In the genomic region with DNA sequence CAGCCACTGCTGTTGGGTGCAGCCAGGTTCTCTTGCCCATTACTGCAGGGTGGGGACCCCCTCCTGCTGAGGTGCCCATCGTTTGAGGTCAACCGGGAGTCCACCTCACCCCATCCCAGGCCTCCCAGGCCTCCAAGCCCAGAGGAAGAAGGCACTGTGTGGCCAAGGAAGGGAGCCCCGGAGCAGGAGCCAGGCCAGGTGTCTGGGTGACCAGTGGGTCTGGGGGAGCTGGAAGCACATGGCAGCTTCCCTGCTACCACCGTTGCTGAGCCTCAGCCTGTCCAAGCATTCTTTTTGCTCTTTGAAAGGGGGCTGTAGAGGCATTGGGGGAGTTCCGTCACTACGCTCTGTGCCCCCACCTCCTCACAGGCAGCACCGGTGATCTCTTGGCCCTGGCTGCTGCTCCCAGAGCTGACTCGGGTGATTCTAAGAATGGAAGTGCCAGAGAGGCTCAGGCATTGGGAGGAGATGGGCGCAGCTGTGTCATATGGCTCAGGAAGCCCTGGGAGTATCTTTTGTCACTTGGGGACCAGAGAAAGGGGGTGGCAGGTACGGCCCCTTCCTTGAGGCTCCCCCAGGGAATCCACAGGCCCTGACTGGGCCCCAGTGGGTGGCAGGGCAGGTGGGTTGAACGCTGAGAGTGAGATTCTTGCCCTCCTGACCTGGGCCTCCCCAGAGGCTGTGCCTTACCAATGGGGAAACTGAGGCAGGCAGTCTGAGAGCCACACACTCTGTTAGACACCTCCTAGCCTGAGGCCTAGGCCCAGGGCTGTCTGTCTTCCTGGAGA, we compare ENCODE assay signal across 20 cellular contexts. TPM values are rescaled to one million over a fixed set of nuclear protein-coding genes. Genes with fewer than 3 reads are reported as not detected.
DNase-seq lines count a peak whose midpoint lies in the region; ATAC-seq and TF ChIP-seq lines count a peak whose summit lies in the region.
"Had no signal": no experiment of that assay in that cellular context is flagged by ENCODE, and none has a peak within 500 bp of the region (broad histone marks: within the 10 kb centered on the region; RNA-seq: fewer than 3 reads in every experiment).

No MANE protein-coding gene starts in this region.

- peaks cover 22% of the 10 kb centered on the region for H3K27me3 Mint-ChIP-seq in activated naive CD4-positive, alpha-beta T cell treated with anti-CD3 and anti-CD28 coated beads, Interleukin-2, amount 50 U/mL, for 24 hours
- H3K27me3 Mint-ChIP-seq in T-helper 17 cell (peaks cover 35% of the 10 kb centered on the region), osteocyte (ENCODE audit: unreplicated experiment) (no peaks in the 10 kb centered on the region)
- H3K27me3 Mint-ChIP-seq in T-helper 2 cell treated with Interferon-gamma antibody and Interleukin-4, amounts not matched to agents 5 μg/mL and 100 μg/mL, for 36 hours (ENCODE audit: low read depth), result peaks cover 43% of the 10 kb centered on the region

- DNase-seq in activated naive CD4-positive, alpha-beta T cell treated with Interleukin-2 at 50 U/mL for 16 hours, result no peak
- DNase-seq in T-helper 17 cell (no peak), right cardiac atrium (peak; percentile 6 to 56 (median 34)), osteocyte (ENCODE audit: extremely low spot score, unreplicated experiment) (no peak), anterior cingulate cortex (lab: John Stamatoyannopoulos, UW) (no peak), BE2C (no peak)
- no peak for DNase-seq in T-helper 2 cell treated with Interferon-gamma antibody and Interleukin-4, amounts not matched to agents 5 μg/mL and 100 μg/mL, for 36 hours (ENCODE audit: low spot score)
- DNase-seq: activated CD4-positive, alpha-beta T cell treated with anti-CD3 and anti-CD28 coated beads, Interleukin-2, amount 10 ng/mL, durations not matched to agents 24 days and 14 days; activated CD8-positive, alpha-beta memory T cell treated with anti-CD3 and anti-CD28 coated beads, Interleukin-2, amount 50 U/mL, for 4 hours; activated gamma-delta T cell; C1 segment of cervical spinal cord; esophagus squamous epithelium; GOT3; KBM-7; midbrain; uterus had no signal

- no peak for TF ChIP-seq CTCF in osteocyte (IDR thresholded peaks at IDR 0.05)
- TF ChIP-seq CTCF in BE2C (IDR thresholded peaks at IDR 0.05; ENCODE audit: low read depth, low read length), result no peak

- 77% methylated on average over 11 of the region's 11 CpGs for WGBS in right cardiac atrium

- H3K4me3 Mint-ChIP-seq in activated naive CD4-positive, alpha-beta T cell treated with anti-CD3 and anti-CD28 coated beads, Interleukin-2, amount 50 U/mL, for 24 hours, result peak overlapping the region; percentile 30
- H3K4me3 Mint-ChIP-seq in T-helper 17 cell, result peak overlapping the region; percentile 41
- H3K4me3 Mint-ChIP-seq in osteocyte (ENCODE audit: unreplicated experiment), result peak overlapping the region; percentile 76
- no peak overlapping the region for H3K4me3 Mint-ChIP-seq in T-helper 2 cell treated with Interferon-gamma antibody and Interleukin-4, amounts not matched to agents 5 μg/mL and 100 μg/mL, for 36 hours
- H3K4me3 Mint-ChIP-seq: activated CD4-positive, alpha-beta T cell treated with anti-CD3 and anti-CD28 coated beads, Interleukin-2, amount 10 ng/mL, durations not matched to agents 24 days and 14 days had no signal

- intact Hi-C loops in right cardiac atrium (cut with DNase I), result loop anchor here in 3 of 4 donors (5.0 kb wide), 2 partner anchors 34 to 39 kb away; no protein-coding TSS in a partner anchor

- H3K9me3 ChIP-seq in T-helper 17 cell (ENCODE audit: control insufficient read depth, low read length, poor library complexity, severe bottlenecking) (no peaks in the 10 kb centered on the region), right cardiac atrium (ENCODE audit: control insufficient read depth, low read length) (no peaks in the 10 kb centered on the region), BE2C (no peaks in the 10 kb centered on the region)
- H3K9me3 ChIP-seq: A549, esophagus squamous epithelium, gastroesophageal sphincter, suprapubic skin, uterus had no signal

- H3K27me3 ChIP-seq in right cardiac atrium (ENCODE audit: control insufficient read depth, insufficient read depth) (no peaks in the 10 kb centered on the region), BE2C (no peaks in the 10 kb centered on the region)
- H3K27me3 ChIP-seq: uterus had no signal

- no peak overlapping the region for H3K4me3 ChIP-seq in right cardiac atrium (ENCODE audit: low read length)
- no peak overlapping the region for H3K4me3 ChIP-seq in BE2C (ENCODE audit: low read depth, low read length)
- H3K4me3 ChIP-seq: A549, gastroesophageal sphincter, uterus had no signal

- no peak overlapping the region for H3K27ac ChIP-seq in right cardiac atrium (ENCODE audit: low read length)
- H3K27ac ChIP-seq: A549, suprapubic skin, uterus had no signal

- peaks cover 11% of the 10 kb centered on the region for H3K4me1 Mint-ChIP-seq in activated naive CD4-positive, alpha-beta T cell treated with anti-CD3 and anti-CD28 coated beads, Interleukin-2, amount 50 U/mL, for 24 hours
- H3K4me1 Mint-ChIP-seq in T-helper 17 cell (peaks cover 5% of the 10 kb centered on the region), osteocyte (ENCODE audit: unreplicated experiment) (peaks cover 40% of the 10 kb centered on the region)
- H3K4me1 Mint-ChIP-seq in T-helper 2 cell treated with Interferon-gamma antibody and Interleukin-4, amounts not matched to agents 5 μg/mL and 100 μg/mL, for 36 hours (ENCODE audit: low read depth), result peaks cover 2% of the 10 kb centered on the region

- H3K4me1 ChIP-seq in right cardiac atrium (ENCODE audit: control insufficient read depth, insufficient read depth, low read length) (no peaks in the 10 kb centered on the region), BE2C (no peaks in the 10 kb centered on the region; the same call in 1 of the 2 replicates)
- H3K4me1 ChIP-seq: uterus had no signal

- H3K9me3 Mint-ChIP-seq in activated naive CD4-positive, alpha-beta T cell treated with anti-CD3 and anti-CD28 coated beads, Interleukin-2, amount 50 U/mL, for 24 hours, result no peaks in the 10 kb centered on the region
- no peaks in the 10 kb centered on the region for H3K9me3 Mint-ChIP-seq in osteocyte (ENCODE audit: unreplicated experiment)
- H3K9me3 Mint-ChIP-seq in T-helper 2 cell treated with Interferon-gamma antibody and Interleukin-4, amounts not matched to agents 5 μg/mL and 100 μg/mL, for 36 hours, result no peaks in the 10 kb centered on the region
- H3K9me3 Mint-ChIP-seq: activated CD4-positive, alpha-beta T cell treated with anti-CD3 and anti-CD28 coated beads, Interleukin-2, amount 10 ng/mL, durations not matched to agents 24 days and 14 days had no signal

- H3K36me3 ChIP-seq in BE2C, result no peaks in the 10 kb centered on the region
- H3K36me3 ChIP-seq: uterus had no signal

- H3K36me3 Mint-ChIP-seq in activated naive CD4-positive, alpha-beta T cell treated with anti-CD3 and anti-CD28 coated beads, Interleukin-2, amount 50 U/mL, for 24 hours, result peaks cover 2% of the 10 kb centered on the region
- H3K36me3 Mint-ChIP-seq in T-helper 17 cell (ENCODE audit: low read depth) (peaks cover 2% of the 10 kb centered on the region), osteocyte (ENCODE audit: unreplicated experiment) (peaks cover 14% of the 10 kb centered on the region)
- no peaks in the 10 kb centered on the region for H3K36me3 Mint-ChIP-seq in T-helper 2 cell treated with Interferon-gamma antibody and Interleukin-4, amounts not matched to agents 5 μg/mL and 100 μg/mL, for 36 hours (ENCODE audit: low read depth)

- ATAC-seq in T-helper 17 cell (no peak), right cardiac atrium (no peak)
- ATAC-seq: gastroesophageal sphincter had no signal

- no peak overlapping the region for H3K27ac Mint-ChIP-seq in activated naive CD4-positive, alpha-beta T cell treated with anti-CD3 and anti-CD28 coated beads, Interleukin-2, amount 50 U/mL, for 24 hours
- H3K27ac Mint-ChIP-seq in T-helper 17 cell, result no peak overlapping the region
- H3K27ac Mint-ChIP-seq in osteocyte (ENCODE audit: unreplicated experiment), result no peak overlapping the region
- no peak overlapping the region for H3K27ac Mint-ChIP-seq in T-helper 2 cell treated with Interferon-gamma antibody and Interleukin-4, amounts not matched to agents 5 μg/mL and 100 μg/mL, for 36 hours
- H3K27ac Mint-ChIP-seq: activated CD4-positive, alpha-beta T cell treated with anti-CD3 and anti-CD28 coated beads, Interleukin-2, amount 10 ng/mL, durations not matched to agents 24 days and 14 days had no signal

RNA-seq across cellular contexts. Expression of gene SEPTIN5, which starts 1.9 kb away (rescaled TPM):
- total RNA-seq in T-helper 17 cell (10 to 100 TPM in 1 of 2 donors, 1 to 10 TPM in 1; 2.8 to 54.7 TPM), right cardiac atrium (100 to 1,000 TPM; 143 to 264 (median 199) TPM), osteocyte (103 and 108 TPM in 2 replicates)
- polyA plus RNA-seq in right cardiac atrium, result 243 TPM
- 113 TPM for polyA plus RNA-seq in BE2C (2012; ENCODE audit: insufficient read depth, insufficient read length, low read depth)

RNA-seq across cellular contexts. Expression of gene GP1BB, which starts 7.1 kb away (rescaled TPM):
- total RNA-seq in T-helper 17 cell, result 100 to 1,000 TPM in 1 of 2 donors, 1 to 10 TPM in 1; 3.5 to 113 TPM
- 1 to 10 TPM in 1 of 4 donors, not detected in 3; 9.0 TPM for total RNA-seq in right cardiac atrium
- 29.5 TPM for polyA plus RNA-seq in right cardiac atrium
- 28.6 and 34.1 TPM in 2 replicates for total RNA-seq in osteocyte
- polyA plus RNA-seq in BE2C (2012; ENCODE audit: insufficient read depth, insufficient read length, low read depth), result 46.9 TPM
- total RNA-seq: activated CD4-positive, alpha-beta T cell treated with anti-CD3 and anti-CD28 coated beads, Interleukin-2, amount 10 ng/mL, durations not matched to agents 24 days and 14 days had no signal

RNA-seq across cellular contexts. Expression of gene TBX1, which starts 44.3 kb away (rescaled TPM):
- not detected for total RNA-seq in T-helper 17 cell
- 1 to 10 TPM in 1 of 4 donors, under 1 TPM in 3; 0.19 to 1.4 (median 0.78) TPM for total RNA-seq in right cardiac atrium
- 0.88 TPM for polyA plus RNA-seq in right cardiac atrium
- total RNA-seq in osteocyte, result 22.5 and 24.2 TPM in 2 replicates
- polyA plus RNA-seq in BE2C (2012; ENCODE audit: insufficient read depth, insufficient read length, low read depth), result not detected
- total RNA-seq: activated CD4-positive, alpha-beta T cell treated with anti-CD3 and anti-CD28 coated beads, Interleukin-2, amount 10 ng/mL, durations not matched to agents 24 days and 14 days had no signal

Comparison
In these comparisons a context has a peak if more than half of its experiments do, and no peak if none do; other contexts are left out.
1. DNase-seq: peak in right cardiac atrium (3 of 3); none in activated naive CD4-positive, alpha-beta T cell treated with Interleukin-2 at 50 U/mL for 16 hours (single experiment), T-helper 17 cell (0 of 3), osteocyte (single experiment), anterior cingulate cortex (0 of 58), T-helper 2 cell treated with Interferon-gamma antibody and Interleukin-4, amounts not matched to agents 5 μg/mL and 100 μg/mL, for 36 hours (single experiment) and BE2C (single experiment).